Comparison of ENCODE assay signal across 12 cellular contexts in the genomic region with DNA sequence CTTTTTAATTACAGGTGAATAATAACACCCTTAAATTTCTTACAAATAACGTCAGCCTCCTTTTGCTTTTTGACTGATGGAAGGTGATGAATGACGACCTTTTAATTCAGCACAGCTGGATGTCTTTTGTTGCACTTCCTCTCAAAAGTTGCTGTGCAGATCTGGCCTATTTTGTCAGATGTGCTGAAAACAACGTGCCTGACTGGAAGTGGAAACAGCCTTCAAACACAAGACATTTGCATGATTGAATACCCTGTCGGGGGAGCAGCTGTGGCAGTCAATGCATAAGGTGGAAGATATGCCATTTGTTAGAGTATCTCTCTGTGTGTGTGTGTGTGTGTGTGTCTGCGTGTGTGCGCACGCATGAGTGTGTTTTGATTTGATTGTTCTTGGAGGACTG.
A peak's percentile ranks its signal among the peaks of the same experiment; 100 is the strongest.
DNase-seq lines count a peak whose midpoint lies in the region; ATAC-seq and TF ChIP-seq lines count a peak whose summit lies in the region.
"Had no signal": no experiment of that assay in that cellular context is flagged by ENCODE, and none has a peak within 500 bp of the region (broad histone marks: within the 10 kb centered on the region; RNA-seq: fewer than 3 reads in every experiment).

No MANE protein-coding gene starts in this region.

- no peak overlapping the region for H3K4me3 Mint-ChIP-seq in stimulated activated naive B cell treated with anti-CD40 and anti-IgM and Interleukin-4, amounts not matched to agents 10 μg/mL and 1 μg/mL and 100 μg/mL, for 72 hours

- intact Hi-C loops in left ventricle myocardium superior (cut with micrococcal nuclease) = no loop called here

- no peak for TF ChIP-seq CTCF in Peyer's patch (IDR thresholded peaks at IDR 0.05)

- DNase-seq in DMS 273 (lab: John Stamatoyannopoulos, UW; ENCODE audit: unreplicated experiment) (peak; percentile 33), DMS 273 treated with DMSO at 0.1 percent for 48 hours (lab: John Stamatoyannopoulos, UW) (no peak), NCI-H748 treated with DMSO at 0.1 percent for 48 hours (lab: John Stamatoyannopoulos, UW) (peak; percentile 78), left ventricle myocardium superior (no peak), Peyer's patch (no peak), GDM1 (lab: John Stamatoyannopoulos, UW) (no peak)
- no peak for DNase-seq in stimulated activated naive B cell treated with anti-CD40 and anti-IgM and Interleukin-4, amounts not matched to agents 10 μg/mL and 1 μg/mL and 100 μg/mL, for 72 hours
- DNase-seq: stimulated activated CD4-positive, alpha-beta T cell treated with anti-CD3 and anti-CD28 coated beads, Interleukin-12 subunit alpha, Interleukin-12 subunit beta, amount 100 ng/mL, for 4 hours; T-helper 2 cell had no signal

- no peaks in the 10 kb centered on the region for H3K36me3 ChIP-seq in Peyer's patch

- H3K9me3 Mint-ChIP-seq in stimulated activated naive B cell treated with anti-CD40 and anti-IgM and Interleukin-4, amounts not matched to agents 10 μg/mL and 1 μg/mL and 100 μg/mL, for 72 hours = peaks cover 0 to 2% of the 10 kb centered on the region in 2 donors

- peaks cover 0 to 1% of the 10 kb centered on the region in 2 donors for H3K36me3 Mint-ChIP-seq in stimulated activated naive B cell treated with anti-CD40 and anti-IgM and Interleukin-4, amounts not matched to agents 10 μg/mL and 1 μg/mL and 100 μg/mL, for 72 hours

- no peak for TF ChIP-seq POLR2A in Peyer's patch (IDR thresholded peaks at IDR 0.05)

- no peaks in the 10 kb centered on the region for H3K9me3 ChIP-seq in Peyer's patch

- H3K4me1 Mint-ChIP-seq in stimulated activated naive B cell treated with anti-CD40 and anti-IgM and Interleukin-4, amounts not matched to agents 10 μg/mL and 1 μg/mL and 100 μg/mL, for 72 hours = peaks cover 4 to 8% of the 10 kb centered on the region in 2 donors

- no peak overlapping the region for H3K27ac Mint-ChIP-seq in stimulated activated naive B cell treated with anti-CD40 and anti-IgM and Interleukin-4, amounts not matched to agents 10 μg/mL and 1 μg/mL and 100 μg/mL, for 72 hours

- H3K27me3 ChIP-seq in Peyer's patch = no peaks in the 10 kb centered on the region

- no peak overlapping the region for H3K4me3 ChIP-seq in Peyer's patch
- H3K4me3 ChIP-seq: coronary artery had no signal

- no peaks in the 10 kb centered on the region for H3K27me3 Mint-ChIP-seq in stimulated activated naive B cell treated with anti-CD40 and anti-IgM and Interleukin-4, amounts not matched to agents 10 μg/mL and 1 μg/mL and 100 μg/mL, for 72 hours

- H3K4me1 ChIP-seq in Peyer's patch = no peaks in the 10 kb centered on the region

- H3K27ac ChIP-seq in Peyer's patch = no peak overlapping the region
- H3K27ac ChIP-seq: 22Rv1 had no signal

- ATAC-seq in left ventricle myocardium superior = peak; percentile 65
- peak; percentile 55 to 85 for ATAC-seq in stimulated activated naive B cell treated with anti-CD40 and anti-IgM and Interleukin-4, amounts not matched to agents 10 μg/mL and 1 μg/mL and 100 μg/mL, for 72 hours (replicated peaks)
- ATAC-seq in HG02610 (IDR thresholded peaks at IDR 0.05; ENCODE audit: unreplicated experiment) = no peak

Comparison
In these comparisons a context has a peak if more than half of its experiments do, and no peak if none do; other contexts are left out.
1. DNase-seq: peak in DMS 273 (single experiment) and NCI-H748 treated with DMSO at 0.1 percent for 48 hours (single experiment); none in DMS 273 treated with DMSO at 0.1 percent for 48 hours (single experiment), left ventricle myocardium superior (single experiment), stimulated activated naive B cell treated with anti-CD40 and anti-IgM and Interleukin-4, amounts not matched to agents 10 μg/mL and 1 μg/mL and 100 μg/mL, for 72 hours (single experiment), Peyer's patch (0 of 3) and GDM1 (single experiment).